12 cellular contexts compared by ENCODE assay signal in the genomic region with DNA sequence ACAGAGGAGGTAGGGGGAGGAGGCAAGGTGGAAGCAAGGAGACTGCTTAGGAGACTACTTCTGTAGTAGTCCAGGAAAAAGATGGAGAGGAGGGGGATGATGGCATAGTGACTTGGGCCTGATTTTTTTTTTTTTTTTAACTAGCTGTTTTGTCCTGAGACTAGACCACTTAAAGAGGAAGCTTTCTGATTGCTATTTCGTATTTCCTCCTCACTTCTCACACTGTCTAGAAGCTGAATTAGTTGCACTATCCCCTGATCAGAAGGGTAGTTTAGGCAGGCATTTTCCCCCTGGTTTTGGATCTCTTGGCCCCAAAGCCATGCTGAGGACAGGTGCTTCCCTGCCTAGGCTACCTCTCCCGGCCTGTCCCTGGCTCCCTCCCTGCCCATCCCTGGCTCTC. TPM values are rescaled to one million over a fixed set of nuclear protein-coding genes. Genes with fewer than 3 reads are reported as not detected.
DNase-seq lines count a peak whose midpoint lies in the region; ATAC-seq and TF ChIP-seq lines count a peak whose summit lies in the region.
"Had no signal": no experiment of that assay in that cellular context is flagged by ENCODE, and none has a peak within 500 bp of the region (broad histone marks: within the 10 kb centered on the region; RNA-seq: fewer than 3 reads in every experiment).

No MANE protein-coding gene starts in this region.

- H3K4me1 Mint-ChIP-seq in activated CD8-positive, alpha-beta memory T cell treated with anti-CD3 and anti-CD28 coated beads, Interleukin-2, amount 10 ng/mL, durations not matched to agents 7 days and 5 days = peaks cover 63% of the 10 kb centered on the region
- peaks cover 71 to 72% of the 10 kb centered on the region in 2 donors for H3K4me1 Mint-ChIP-seq in effector memory CD8-positive, alpha-beta T cell (ENCODE audit: low read depth in 2 of 2)
- H3K4me1 Mint-ChIP-seq in stimulated activated effector memory CD8-positive, alpha-beta T cell treated with anti-CD3 and anti-CD28 coated beads, Interleukin-12 subunit alpha, Interleukin-12 subunit beta, amount 100 ng/mL, for 72 hours = peaks cover 82% of the 10 kb centered on the region

- no peaks in the 10 kb centered on the region for H3K9me3 Mint-ChIP-seq in activated CD8-positive, alpha-beta memory T cell treated with anti-CD3 and anti-CD28 coated beads, Interleukin-2, amount 10 ng/mL, durations not matched to agents 7 days and 5 days (ENCODE audit: low read depth)
- no peaks in the 10 kb centered on the region for H3K9me3 Mint-ChIP-seq in effector memory CD8-positive, alpha-beta T cell
- H3K9me3 Mint-ChIP-seq in stimulated activated effector memory CD8-positive, alpha-beta T cell treated with anti-CD3 and anti-CD28 coated beads, Interleukin-12 subunit alpha, Interleukin-12 subunit beta, amount 100 ng/mL, for 72 hours = no peaks in the 10 kb centered on the region

- H3K27me3 Mint-ChIP-seq in activated CD8-positive, alpha-beta memory T cell treated with anti-CD3 and anti-CD28 coated beads, Interleukin-2, amount 10 ng/mL, durations not matched to agents 7 days and 5 days = no peaks in the 10 kb centered on the region
- no peaks in the 10 kb centered on the region for H3K27me3 Mint-ChIP-seq in effector memory CD8-positive, alpha-beta T cell

- H3K4me2 ChIP-seq in OCI-LY1 (ENCODE audit: low read length) = peak overlapping the region; percentile 67

- CTCF ChIA-PET in activated CD8-positive, alpha-beta memory T cell treated with anti-CD3 and anti-CD28 coated beads, Interleukin-2, amount 10 ng/mL, durations not matched to agents 7 days and 5 days (lab: Charles Lee) = no interaction called here

- peaks cover 100% of the 10 kb centered on the region for H3K79me2 ChIP-seq in OCI-LY1 (ENCODE audit: insufficient read depth, low read length)

- H3K36me3 Mint-ChIP-seq in activated CD8-positive, alpha-beta memory T cell treated with anti-CD3 and anti-CD28 coated beads, Interleukin-2, amount 10 ng/mL, durations not matched to agents 7 days and 5 days = peaks cover 2% of the 10 kb centered on the region
- peaks cover 11% of the 10 kb centered on the region for H3K36me3 Mint-ChIP-seq in effector memory CD8-positive, alpha-beta T cell (ENCODE audit: insufficient read depth)
- peaks cover 35% of the 10 kb centered on the region for H3K36me3 Mint-ChIP-seq in stimulated activated effector memory CD8-positive, alpha-beta T cell treated with anti-CD3 and anti-CD28 coated beads, Interleukin-12 subunit alpha, Interleukin-12 subunit beta, amount 100 ng/mL, for 72 hours

- H3K9me3 ChIP-seq in OCI-LY1 (ENCODE audit: low read length) = no peaks in the 10 kb centered on the region
- H3K9me3 ChIP-seq: SK-N-SH had no signal

- ATAC-seq in activated CD8-positive, alpha-beta memory T cell treated with anti-CD3 and anti-CD28 coated beads, Interleukin-2, amount 10 ng/mL, durations not matched to agents 7 days and 5 days = peak; percentile 18
- peak; percentile 32 for ATAC-seq in effector memory CD8-positive, alpha-beta T cell (replicated peaks)
- ATAC-seq in stimulated activated effector memory CD8-positive, alpha-beta T cell treated with anti-CD3 and anti-CD28 coated beads, Interleukin-12 subunit alpha, Interleukin-12 subunit beta, amount 100 ng/mL, for 72 hours = no peak

- no peak for DNase-seq in activated CD8-positive, alpha-beta memory T cell treated with anti-CD3 and anti-CD28 coated beads, Interleukin-2, amount 10 ng/mL, durations not matched to agents 7 days and 5 days
- DNase-seq in activated CD8-positive, alpha-beta memory T cell treated with anti-CD3 and anti-CD28 coated beads, Interleukin-2, amount 50 U/mL, for 48 hours = no peak
- no peak for DNase-seq in effector memory CD8-positive, alpha-beta T cell
- DNase-seq in stimulated activated effector memory CD8-positive, alpha-beta T cell treated with anti-CD3 and anti-CD28 coated beads, Interleukin-12 subunit alpha, Interleukin-12 subunit beta, amount 100 ng/mL, for 72 hours (ENCODE audit: low spot score in 2 of 2) = no peak
- DNase-seq in ecto neural progenitor cell (ENCODE audit: low spot score) = no peak
- no peak for DNase-seq in NCI-H345 (lab: John Stamatoyannopoulos, UW)
- no peak for DNase-seq in NCI-H187 (lab: John Stamatoyannopoulos, UW)
- DNase-seq: glutamatergic neuron; NCI-H226; SK-N-SH; stimulated activated CD4-positive, alpha-beta T cell treated with anti-CD3 and anti-CD28 coated beads, Interleukin-2, amount 100 ng/mL, for 24 hours had no signal

- H3K4me1 ChIP-seq in OCI-LY1 (ENCODE audit: insufficient read depth, low read length, severe bottlenecking) = peaks cover 94% of the 10 kb centered on the region

- peak overlapping the region; percentile 52 for H3K27ac ChIP-seq in OCI-LY1 (ENCODE audit: low read depth, low read length, poor library complexity, severe bottlenecking)

- peaks cover 25% of the 10 kb centered on the region; the same call in 1 of the 2 replicates for H3K36me3 ChIP-seq in OCI-LY1 (ENCODE audit: insufficient read depth, low read length)

- H2AFZ ChIP-seq in OCI-LY1 (ENCODE audit: low read length) = no peak overlapping the region

- no peak for TF ChIP-seq CTCF in OCI-LY1 (IDR thresholded peaks at IDR 0.05; ENCODE audit: low read length)

- no peaks in the 10 kb centered on the region for H3K27me3 ChIP-seq in OCI-LY1 (ENCODE audit: insufficient read depth, low read length)

- H3K9ac ChIP-seq in OCI-LY1 (ENCODE audit: low read length) = peak overlapping the region; percentile 23; the same call in 1 of the 2 replicates
- H3K9ac ChIP-seq: SK-N-SH had no signal

- no peaks in the 10 kb centered on the region for H3F3A ChIP-seq in OCI-LY1 (ENCODE audit: insufficient read depth, low read length)

- H4K20me1 ChIP-seq in OCI-LY1 (ENCODE audit: insufficient read depth, low read length) = peaks cover 7% of the 10 kb centered on the region; the same call in 1 of the 2 replicates

- peak overlapping the region; percentile 44 for H3K27ac Mint-ChIP-seq in activated CD8-positive, alpha-beta memory T cell treated with anti-CD3 and anti-CD28 coated beads, Interleukin-2, amount 10 ng/mL, durations not matched to agents 7 days and 5 days
- peak overlapping the region; percentile 84 to 92 for H3K27ac Mint-ChIP-seq in effector memory CD8-positive, alpha-beta T cell
- H3K27ac Mint-ChIP-seq in stimulated activated effector memory CD8-positive, alpha-beta T cell treated with anti-CD3 and anti-CD28 coated beads, Interleukin-12 subunit alpha, Interleukin-12 subunit beta, amount 100 ng/mL, for 72 hours = peak overlapping the region; percentile 87

- no peaks in the 10 kb centered on the region for H3K9me2 ChIP-seq in OCI-LY1 (ENCODE audit: low read depth, low read length)
- H3K9me2 ChIP-seq: SK-N-SH had no signal

- no peak overlapping the region for H3K4me3 Mint-ChIP-seq in activated CD8-positive, alpha-beta memory T cell treated with anti-CD3 and anti-CD28 coated beads, Interleukin-2, amount 10 ng/mL, durations not matched to agents 7 days and 5 days
- H3K4me3 Mint-ChIP-seq in effector memory CD8-positive, alpha-beta T cell = peak overlapping the region; percentile 11 to 56
- H3K4me3 Mint-ChIP-seq in stimulated activated effector memory CD8-positive, alpha-beta T cell treated with anti-CD3 and anti-CD28 coated beads, Interleukin-12 subunit alpha, Interleukin-12 subunit beta, amount 100 ng/mL, for 72 hours = no peak overlapping the region

- peak overlapping the region; percentile 3 for H3K4me3 ChIP-seq in OCI-LY1 (ENCODE audit: low read depth, low read length, poor library complexity, severe bottlenecking)

RNA-seq across cellular contexts. Expression of a gene that starts 14.9 kb away (rescaled TPM):
- 100 to 1,000 TPM; 212 to 238 TPM for total RNA-seq in activated CD8-positive, alpha-beta memory T cell treated with anti-CD3 and anti-CD28 coated beads, Interleukin-2, amount 10 ng/mL, durations not matched to agents 7 days and 5 days

Comparison
In these comparisons a context has a peak if more than half of its experiments do, and no peak if none do; other contexts are left out.
1. H3K4me3 Mint-ChIP-seq: peak in effector memory CD8-positive, alpha-beta T cell (2 of 2); none in activated CD8-positive, alpha-beta memory T cell treated with anti-CD3 and anti-CD28 coated beads, Interleukin-2, amount 10 ng/mL, durations not matched to agents 7 days and 5 days (single experiment) and stimulated activated effector memory CD8-positive, alpha-beta T cell treated with anti-CD3 and anti-CD28 coated beads, Interleukin-12 subunit alpha, Interleukin-12 subunit beta, amount 100 ng/mL, for 72 hours (single experiment).
2. Peak in every context shown above with its lines, with median percentiles within 50 percentile points of each other: H3K27ac Mint-ChIP-seq.